In the genomic region with DNA sequence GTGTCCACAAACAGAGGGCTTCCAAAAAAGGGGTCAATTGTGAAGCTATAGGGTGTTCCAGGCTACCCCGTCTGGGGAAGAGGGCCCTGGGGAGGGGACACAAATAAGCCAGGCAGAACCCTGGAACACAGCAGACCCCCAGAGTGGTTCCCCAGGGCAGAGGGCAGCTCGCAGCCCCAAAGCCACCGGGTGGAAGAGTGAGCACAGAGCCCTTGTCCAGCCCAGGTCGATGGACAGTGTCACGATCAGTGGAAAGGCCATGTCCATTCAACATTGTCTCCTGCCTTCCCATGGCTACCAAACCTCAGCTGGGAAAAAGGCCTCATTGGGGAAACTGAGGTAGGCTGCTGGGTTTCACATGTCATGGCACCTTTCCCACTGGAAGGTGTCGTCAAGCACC, we compare ENCODE assay signal across 18 cellular contexts.
"Had no signal": no experiment of that assay in that cellular context is flagged by ENCODE, and none has a peak within 500 bp of the region (broad histone marks: within the 10 kb centered on the region; RNA-seq: fewer than 3 reads in every experiment).

No MANE protein-coding gene starts in this region.

- H3K27ac Mint-ChIP-seq: dendritic cell treated with granulocyte-macrophage colony-stimulating factor and Interleukin-4, amounts not matched to agents 40 ng/mL and 50 ng/mL, for 4 days; mesothelial cell of epicardium; natural killer cell treated with Interleukin-12 subunit alpha and Interleukin-12 subunit beta and Interleukin-15 and Interleukin-18, amount 100 ng/mL, for 72 hours; neural progenitor cell; stimulated activated effector memory CD8-positive, alpha-beta T cell treated with anti-CD3 and anti-CD28 coated beads, Interleukin-12 subunit alpha, Interleukin-12 subunit beta, amount 100 ng/mL, for 72 hours had no signal

- H3K9me3 Mint-ChIP-seq: dendritic cell treated with granulocyte-macrophage colony-stimulating factor and Interleukin-4, amounts not matched to agents 40 ng/mL and 50 ng/mL, for 4 days; natural killer cell treated with Interleukin-12 subunit alpha and Interleukin-12 subunit beta and Interleukin-15 and Interleukin-18, amount 100 ng/mL, for 72 hours; stimulated activated effector memory CD8-positive, alpha-beta T cell treated with anti-CD3 and anti-CD28 coated beads, Interleukin-12 subunit alpha, Interleukin-12 subunit beta, amount 100 ng/mL, for 72 hours had no signal

- H3K36me3 ChIP-seq: neural progenitor cell, prostate gland, suprapubic skin, thyroid gland, upper lobe of left lung, uterus had no signal

- H3K9me3 ChIP-seq: prostate gland, suprapubic skin, thyroid gland, uterus had no signal

- DNase-seq: foreskin keratinocyte; left colon; occipital lobe; retina; small intestine; stimulated activated CD4-positive, alpha-beta T cell treated with anti-CD3 and anti-CD28 coated beads, Interleukin-2, amount 100 ng/mL, for 48 hours; stimulated activated naive CD8-positive, alpha-beta T cell treated with anti-CD3 and anti-CD28 coated beads, Interleukin-15, Interleukin-2, amounts not matched to agents 100 U/mL and 50 U/mL, for 24 hours; thyroid gland; upper lobe of left lung; uterus had no signal

- H3K27me3 ChIP-seq: foreskin keratinocyte, neural progenitor cell, suprapubic skin, thyroid gland, upper lobe of left lung, uterus had no signal

- H3K4me3 Mint-ChIP-seq: dendritic cell treated with granulocyte-macrophage colony-stimulating factor and Interleukin-4, amounts not matched to agents 40 ng/mL and 50 ng/mL, for 4 days; mesothelial cell of epicardium; natural killer cell treated with Interleukin-12 subunit alpha and Interleukin-12 subunit beta and Interleukin-15 and Interleukin-18, amount 100 ng/mL, for 72 hours; neural progenitor cell; stimulated activated effector memory CD8-positive, alpha-beta T cell treated with anti-CD3 and anti-CD28 coated beads, Interleukin-12 subunit alpha, Interleukin-12 subunit beta, amount 100 ng/mL, for 72 hours had no signal

- H3K27ac ChIP-seq: foreskin keratinocyte, neural progenitor cell, parathyroid adenoma, prostate gland, suprapubic skin, thyroid gland, upper lobe of left lung, uterus had no signal

- H3K4me1 Mint-ChIP-seq: mesothelial cell of epicardium; stimulated activated effector memory CD8-positive, alpha-beta T cell treated with anti-CD3 and anti-CD28 coated beads, Interleukin-12 subunit alpha, Interleukin-12 subunit beta, amount 100 ng/mL, for 72 hours had no signal

- H3K4me3 ChIP-seq: neural progenitor cell, prostate gland, suprapubic skin, thyroid gland, upper lobe of left lung, uterus had no signal

- ATAC-seq: foreskin keratinocyte; left colon; natural killer cell treated with Interleukin-12 subunit alpha and Interleukin-12 subunit beta and Interleukin-15 and Interleukin-18, amount 100 ng/mL, for 72 hours; stimulated activated effector memory CD8-positive, alpha-beta T cell treated with anti-CD3 and anti-CD28 coated beads, Interleukin-12 subunit alpha, Interleukin-12 subunit beta, amount 100 ng/mL, for 72 hours; stimulated activated naive CD8-positive, alpha-beta T cell treated with anti-CD3 and anti-CD28 coated beads, Interleukin-15, Interleukin-2, amounts not matched to agents 100 U/mL and 50 U/mL, for 24 hours had no signal

- H3K4me1 ChIP-seq: foreskin keratinocyte, neural progenitor cell, parathyroid adenoma, prostate gland, suprapubic skin, thyroid gland, upper lobe of left lung, uterus had no signal

- FAIRE-seq: small intestine had no signal

- H3K36me3 Mint-ChIP-seq: mesothelial cell of epicardium; natural killer cell treated with Interleukin-12 subunit alpha and Interleukin-12 subunit beta and Interleukin-15 and Interleukin-18, amount 100 ng/mL, for 72 hours; neural progenitor cell; stimulated activated effector memory CD8-positive, alpha-beta T cell treated with anti-CD3 and anti-CD28 coated beads, Interleukin-12 subunit alpha, Interleukin-12 subunit beta, amount 100 ng/mL, for 72 hours had no signal
